1 cellular context compared by ENCODE assay signal in the genomic region with DNA sequence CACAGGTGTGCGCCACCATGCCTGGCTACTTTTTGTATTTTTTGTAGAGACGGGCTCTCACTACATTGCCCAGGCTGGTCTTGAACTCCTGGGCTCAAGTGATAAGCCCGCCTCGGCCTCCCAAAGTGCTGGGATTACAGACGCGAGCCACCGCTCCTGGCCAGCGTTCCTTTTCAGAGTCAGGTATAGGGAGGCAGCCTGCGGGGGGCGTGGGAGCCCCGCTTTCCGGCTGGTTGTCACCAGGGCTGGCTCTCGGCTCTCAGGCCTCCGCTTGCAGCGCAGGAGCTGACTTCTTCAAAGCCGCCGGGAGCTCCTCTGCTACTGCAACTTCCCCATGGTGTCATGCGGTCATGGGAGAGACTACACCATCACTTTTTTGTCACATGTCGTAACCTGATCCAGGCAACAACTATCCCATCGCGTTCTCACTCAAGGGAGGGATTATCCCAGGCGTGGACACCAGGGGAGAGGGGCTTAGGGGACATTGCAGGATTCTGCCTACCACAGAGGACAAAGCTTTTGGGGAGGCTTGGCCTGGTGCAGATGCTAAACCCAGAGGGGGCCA.
TF ChIP-seq lines count a peak whose summit lies in the region.

No MANE protein-coding gene starts in this region.

TF ChIP-seq in HEK293, 187 proteins besides CTCF, POLR2A, EP300 and RAD21 (continued from another document and continues in another):
- no peak for TF ChIP-seq OVOL3 (tag by site-specific recombination; IDR thresholded peaks at IDR 0.05)
- TF ChIP-seq ZNF350 (tag by site-specific recombination; IDR thresholded peaks at IDR 0.05): no peak
- TF ChIP-seq ZNF785 (tag by site-specific recombination; IDR thresholded peaks at IDR 0.05): no peak
- TF ChIP-seq, protein P1, sequence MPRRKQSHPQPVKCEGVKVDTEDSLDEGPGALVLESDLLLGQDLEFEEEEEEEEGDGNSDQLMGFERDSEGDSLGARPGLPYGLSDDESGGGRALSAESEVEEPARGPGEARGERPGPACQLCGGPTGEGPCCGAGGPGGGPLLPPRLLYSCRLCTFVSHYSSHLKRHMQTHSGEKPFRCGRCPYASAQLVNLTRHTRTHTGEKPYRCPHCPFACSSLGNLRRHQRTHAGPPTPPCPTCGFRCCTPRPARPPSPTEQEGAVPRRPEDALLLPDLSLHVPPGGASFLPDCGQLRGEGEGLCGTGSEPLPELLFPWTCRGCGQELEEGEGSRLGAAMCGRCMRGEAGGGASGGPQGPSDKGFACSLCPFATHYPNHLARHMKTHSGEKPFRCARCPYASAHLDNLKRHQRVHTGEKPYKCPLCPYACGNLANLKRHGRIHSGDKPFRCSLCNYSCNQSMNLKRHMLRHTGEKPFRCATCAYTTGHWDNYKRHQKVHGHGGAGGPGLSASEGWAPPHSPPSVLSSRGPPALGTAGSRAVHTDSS (tag by site-specific recombination; IDR thresholded peaks at IDR 0.05): no peak
- TF ChIP-seq ZNF621 (tag by site-specific recombination; IDR thresholded peaks at IDR 0.05): no peak
- no peak for TF ChIP-seq ZNF830 (tag by site-specific recombination; IDR thresholded peaks at IDR 0.05; ENCODE audit: low read depth)
- TF ChIP-seq ZNF530 (tag by site-specific recombination; IDR thresholded peaks at IDR 0.05; ENCODE audit: low read depth): no peak
- TF ChIP-seq ZNF214 (tag by site-specific recombination; IDR thresholded peaks at IDR 0.05; ENCODE audit: borderline replicate concordance): no peak
- TF ChIP-seq ZNF19 (tag by site-specific recombination; IDR thresholded peaks at IDR 0.05; ENCODE audit: low read depth): no peak
- TF ChIP-seq ZNF549 (tag by site-specific recombination; IDR thresholded peaks at IDR 0.05): no peak
- peak; percentile 97 for TF ChIP-seq ZIC2 (tag by site-specific recombination; IDR thresholded peaks at IDR 0.05)
- TF ChIP-seq, protein P2, sequence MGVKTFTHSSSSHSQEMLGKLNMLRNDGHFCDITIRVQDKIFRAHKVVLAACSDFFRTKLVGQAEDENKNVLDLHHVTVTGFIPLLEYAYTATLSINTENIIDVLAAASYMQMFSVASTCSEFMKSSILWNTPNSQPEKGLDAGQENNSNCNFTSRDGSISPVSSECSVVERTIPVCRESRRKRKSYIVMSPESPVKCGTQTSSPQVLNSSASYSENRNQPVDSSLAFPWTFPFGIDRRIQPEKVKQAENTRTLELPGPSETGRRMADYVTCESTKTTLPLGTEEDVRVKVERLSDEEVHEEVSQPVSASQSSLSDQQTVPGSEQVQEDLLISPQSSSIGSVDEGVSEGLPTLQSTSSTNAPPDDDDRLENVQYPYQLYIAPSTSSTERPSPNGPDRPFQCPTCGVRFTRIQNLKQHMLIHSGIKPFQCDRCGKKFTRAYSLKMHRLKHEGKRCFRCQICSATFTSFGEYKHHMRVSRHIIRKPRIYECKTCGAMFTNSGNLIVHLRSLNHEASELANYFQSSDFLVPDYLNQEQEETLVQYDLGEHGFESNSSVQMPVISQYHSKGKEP (tag by site-specific recombination; IDR thresholded peaks at IDR 0.05): peak; percentile 35
- TF ChIP-seq ZNF140 (tag by site-specific recombination; IDR thresholded peaks at IDR 0.05): no peak
- TF ChIP-seq, protein P3, sequence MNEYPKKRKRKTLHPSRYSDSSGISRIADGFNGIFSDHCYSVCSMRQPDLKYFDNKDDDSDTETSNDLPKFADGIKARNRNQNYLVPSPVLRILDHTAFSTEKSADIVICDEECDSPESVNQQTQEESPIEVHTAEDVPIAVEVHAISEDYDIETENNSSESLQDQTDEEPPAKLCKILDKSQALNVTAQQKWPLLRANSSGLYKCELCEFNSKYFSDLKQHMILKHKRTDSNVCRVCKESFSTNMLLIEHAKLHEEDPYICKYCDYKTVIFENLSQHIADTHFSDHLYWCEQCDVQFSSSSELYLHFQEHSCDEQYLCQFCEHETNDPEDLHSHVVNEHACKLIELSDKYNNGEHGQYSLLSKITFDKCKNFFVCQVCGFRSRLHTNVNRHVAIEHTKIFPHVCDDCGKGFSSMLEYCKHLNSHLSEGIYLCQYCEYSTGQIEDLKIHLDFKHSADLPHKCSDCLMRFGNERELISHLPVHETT (tag by site-specific recombination; IDR thresholded peaks at IDR 0.05): no peak
- peak; percentile 74 for TF ChIP-seq ZNF629 (tag by site-specific recombination; IDR thresholded peaks at IDR 0.05)
- no peak for TF ChIP-seq ZNF114 (tag by site-specific recombination; IDR thresholded peaks at IDR 0.05)
- no peak for TF ChIP-seq ZFHX2 (tag by site-specific recombination; conservative IDR thresholded peaks at IDR 0.05)
- no peak for TF ChIP-seq IKZF3 (tag by site-specific recombination; IDR thresholded peaks at IDR 0.05)
- TF ChIP-seq ZNF521 (tag by site-specific recombination; IDR thresholded peaks at IDR 0.05): no peak
- TF ChIP-seq ZNF561 (tag by site-specific recombination; IDR thresholded peaks at IDR 0.05; ENCODE audit: borderline replicate concordance): 0 out of 2 replicates have a peak, but pooled peaks have one; percentile 42
- TF ChIP-seq RBAK (tag by site-specific recombination; IDR thresholded peaks at IDR 0.05): no peak
- no peak for TF ChIP-seq HOXD13 (CRISPR knock-in tag; IDR thresholded peaks at IDR 0.05; ENCODE audit: borderline replicate concordance)
- no peak for TF ChIP-seq GLI4 (tag by site-specific recombination; IDR thresholded peaks at IDR 0.05)
- TF ChIP-seq ZNF292 (tag by site-specific recombination; IDR thresholded peaks at IDR 0.05; ENCODE audit: borderline replicate concordance, low read depth): no peak
- no peak for TF ChIP-seq ZEB2 (tag by site-specific recombination; IDR thresholded peaks at IDR 0.05)
- TF ChIP-seq, protein P4, sequence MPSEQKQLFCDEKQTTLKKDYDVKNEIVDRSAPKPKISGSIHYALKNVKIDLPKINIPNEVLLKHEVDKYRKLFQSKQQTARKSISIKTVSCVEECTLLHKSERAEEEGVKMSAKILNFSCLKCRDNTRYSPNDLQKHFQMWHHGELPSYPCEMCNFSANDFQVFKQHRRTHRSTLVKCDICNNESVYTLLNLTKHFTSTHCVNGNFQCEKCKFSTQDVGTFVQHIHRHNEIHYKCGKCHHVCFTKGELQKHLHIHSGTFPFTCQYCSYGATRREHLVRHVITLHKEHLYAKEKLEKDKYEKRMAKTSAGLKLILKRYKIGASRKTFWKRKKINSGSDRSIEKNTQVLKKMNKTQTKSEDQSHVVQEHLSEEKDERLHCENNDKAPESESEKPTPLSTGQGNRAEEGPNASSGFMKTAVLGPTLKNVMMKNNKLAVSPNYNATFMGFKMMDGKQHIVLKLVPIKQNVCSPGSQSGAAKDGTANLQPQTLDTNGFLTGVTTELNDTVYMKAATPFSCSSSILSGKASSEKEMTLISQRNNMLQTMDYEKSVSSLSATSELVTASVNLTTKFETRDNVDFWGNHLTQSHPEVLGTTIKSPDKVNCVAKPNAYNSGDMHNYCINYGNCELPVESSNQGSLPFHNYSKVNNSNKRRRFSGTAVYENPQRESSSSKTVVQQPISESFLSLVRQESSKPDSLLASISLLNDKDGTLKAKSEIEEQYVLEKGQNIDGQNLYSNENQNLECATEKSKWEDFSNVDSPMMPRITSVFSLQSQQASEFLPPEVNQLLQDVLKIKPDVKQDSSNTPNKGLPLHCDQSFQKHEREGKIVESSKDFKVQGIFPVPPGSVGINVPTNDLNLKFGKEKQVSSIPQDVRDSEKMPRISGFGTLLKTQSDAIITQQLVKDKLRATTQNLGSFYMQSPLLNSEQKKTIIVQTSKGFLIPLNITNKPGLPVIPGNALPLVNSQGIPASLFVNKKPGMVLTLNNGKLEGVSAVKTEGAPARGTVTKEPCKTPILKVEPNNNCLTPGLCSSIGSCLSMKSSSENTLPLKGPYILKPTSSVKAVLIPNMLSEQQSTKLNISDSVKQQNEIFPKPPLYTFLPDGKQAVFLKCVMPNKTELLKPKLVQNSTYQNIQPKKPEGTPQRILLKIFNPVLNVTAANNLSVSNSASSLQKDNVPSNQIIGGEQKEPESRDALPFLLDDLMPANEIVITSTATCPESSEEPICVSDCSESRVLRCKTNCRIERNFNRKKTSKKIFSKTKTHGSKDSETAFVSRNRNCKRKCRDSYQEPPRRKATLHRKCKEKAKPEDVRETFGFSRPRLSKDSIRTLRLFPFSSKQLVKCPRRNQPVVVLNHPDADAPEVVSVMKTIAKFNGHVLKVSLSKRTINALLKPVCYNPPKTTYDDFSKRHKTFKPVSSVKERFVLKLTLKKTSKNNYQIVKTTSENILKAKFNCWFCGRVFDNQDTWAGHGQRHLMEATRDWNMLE (tag by site-specific recombination; conservative IDR thresholded peaks at IDR 0.05; ENCODE audit: low read depth): no peak
- TF ChIP-seq ZNF155 (tag by site-specific recombination; IDR thresholded peaks at IDR 0.05): no peak
- no peak for TF ChIP-seq SCRT2 (tag by site-specific recombination; IDR thresholded peaks at IDR 0.05)
- no peak for TF ChIP-seq ZNF24 (tag by site-specific recombination; IDR thresholded peaks at IDR 0.05)
- TF ChIP-seq ZNF174 (tag by site-specific recombination; IDR thresholded peaks at IDR 0.05): no peak
- TF ChIP-seq ZNF138 (tag by site-specific recombination; IDR thresholded peaks at IDR 0.05; ENCODE audit: borderline replicate concordance): no peak
- TF ChIP-seq ZNF311 (tag by site-specific recombination; IDR thresholded peaks at IDR 0.05; ENCODE audit: borderline replicate concordance): no peak
- TF ChIP-seq, protein P5, sequence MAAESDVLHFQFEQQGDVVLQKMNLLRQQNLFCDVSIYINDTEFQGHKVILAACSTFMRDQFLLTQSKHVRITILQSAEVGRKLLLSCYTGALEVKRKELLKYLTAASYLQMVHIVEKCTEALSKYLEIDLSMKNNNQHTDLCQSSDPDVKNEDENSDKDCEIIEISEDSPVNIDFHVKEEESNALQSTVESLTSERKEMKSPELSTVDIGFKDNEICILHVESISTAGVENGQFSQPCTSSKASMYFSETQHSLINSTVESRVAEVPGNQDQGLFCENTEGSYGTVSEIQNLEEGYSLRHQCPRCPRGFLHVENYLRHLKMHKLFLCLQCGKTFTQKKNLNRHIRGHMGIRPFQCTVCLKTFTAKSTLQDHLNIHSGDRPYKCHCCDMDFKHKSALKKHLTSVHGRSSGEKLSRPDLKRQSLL (tag by site-specific recombination; IDR thresholded peaks at IDR 0.05): no peak
- no peak for TF ChIP-seq ZNF221 (tag by site-specific recombination; IDR thresholded peaks at IDR 0.05; ENCODE audit: borderline replicate concordance)
- no peak for TF ChIP-seq SP3 (tag by site-specific recombination; IDR thresholded peaks at IDR 0.05)
- TF ChIP-seq, protein P6, sequence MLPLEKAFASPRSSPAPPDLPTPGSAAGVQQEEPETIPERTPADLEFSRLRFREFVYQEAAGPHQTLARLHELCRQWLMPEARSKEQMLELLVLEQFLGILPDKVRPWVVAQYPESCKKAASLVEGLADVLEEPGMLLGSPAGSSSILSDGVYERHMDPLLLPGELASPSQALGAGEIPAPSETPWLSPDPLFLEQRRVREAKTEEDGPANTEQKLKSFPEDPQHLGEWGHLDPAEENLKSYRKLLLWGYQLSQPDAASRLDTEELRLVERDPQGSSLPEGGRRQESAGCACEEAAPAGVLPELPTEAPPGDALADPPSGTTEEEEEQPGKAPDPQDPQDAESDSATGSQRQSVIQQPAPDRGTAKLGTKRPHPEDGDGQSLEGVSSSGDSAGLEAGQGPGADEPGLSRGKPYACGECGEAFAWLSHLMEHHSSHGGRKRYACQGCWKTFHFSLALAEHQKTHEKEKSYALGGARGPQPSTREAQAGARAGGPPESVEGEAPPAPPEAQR (tag by site-specific recombination; IDR thresholded peaks at IDR 0.05): no peak
- no peak for TF ChIP-seq ZBTB21 (tag by site-specific recombination; IDR thresholded peaks at IDR 0.05)
- TF ChIP-seq FEZF1 (tag by site-specific recombination; IDR thresholded peaks at IDR 0.05): no peak
- no peak for TF ChIP-seq ZNF433 (tag by site-specific recombination; IDR thresholded peaks at IDR 0.05; ENCODE audit: low read depth)
- no peak for TF ChIP-seq ZNF341 (tag by site-specific recombination; IDR thresholded peaks at IDR 0.05; ENCODE audit: low read depth)
- TF ChIP-seq, protein P7, sequence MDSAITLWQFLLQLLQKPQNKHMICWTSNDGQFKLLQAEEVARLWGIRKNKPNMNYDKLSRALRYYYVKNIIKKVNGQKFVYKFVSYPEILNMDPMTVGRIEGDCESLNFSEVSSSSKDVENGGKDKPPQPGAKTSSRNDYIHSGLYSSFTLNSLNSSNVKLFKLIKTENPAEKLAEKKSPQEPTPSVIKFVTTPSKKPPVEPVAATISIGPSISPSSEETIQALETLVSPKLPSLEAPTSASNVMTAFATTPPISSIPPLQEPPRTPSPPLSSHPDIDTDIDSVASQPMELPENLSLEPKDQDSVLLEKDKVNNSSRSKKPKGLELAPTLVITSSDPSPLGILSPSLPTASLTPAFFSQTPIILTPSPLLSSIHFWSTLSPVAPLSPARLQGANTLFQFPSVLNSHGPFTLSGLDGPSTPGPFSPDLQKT (IDR thresholded peaks at IDR 0.05; ENCODE audit: borderline replicate concordance, low read depth, low read length): no peak
- TF ChIP-seq ZNF184 (tag by site-specific recombination; IDR thresholded peaks at IDR 0.05): no peak
- TF ChIP-seq KLF9 (tag by site-specific recombination; IDR thresholded peaks at IDR 0.05; ENCODE audit: low read depth): no peak
- TF ChIP-seq REPIN1 (tag by site-specific recombination; IDR thresholded peaks at IDR 0.05; ENCODE audit: low read depth): no peak
- no peak for TF ChIP-seq ZNF132 (tag by site-specific recombination; IDR thresholded peaks at IDR 0.05; ENCODE audit: borderline replicate concordance)
- TF ChIP-seq GLI2 (tag by site-specific recombination; IDR thresholded peaks at IDR 0.05; ENCODE audit: borderline replicate concordance, low read depth): no peak
- TF ChIP-seq, protein P8, sequence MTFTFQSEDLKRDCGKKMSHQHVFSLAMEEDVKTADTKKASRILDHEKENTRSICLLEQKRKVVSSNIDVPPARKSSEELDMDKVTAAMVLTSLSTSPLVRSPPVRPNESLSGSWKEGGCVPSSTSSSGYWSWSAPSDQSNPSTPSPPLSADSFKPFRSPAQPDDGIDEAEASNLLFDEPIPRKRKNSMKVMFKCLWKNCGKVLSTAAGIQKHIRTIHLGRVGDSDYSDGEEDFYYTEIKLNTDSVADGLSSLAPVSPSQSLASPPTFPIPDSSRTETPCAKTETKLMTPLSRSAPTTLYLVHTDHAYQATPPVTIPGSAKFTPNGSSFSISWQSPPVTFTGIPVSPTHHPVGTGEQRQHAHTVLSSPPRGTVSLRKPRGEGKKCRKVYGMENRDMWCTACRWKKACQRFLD (tag by site-specific recombination; IDR thresholded peaks at IDR 0.05): no peak
- TF ChIP-seq ZNF610 (tag by site-specific recombination; IDR thresholded peaks at IDR 0.05; ENCODE audit: borderline replicate concordance): no peak
